14 cellular contexts compared by ENCODE assay signal in the genomic region with DNA sequence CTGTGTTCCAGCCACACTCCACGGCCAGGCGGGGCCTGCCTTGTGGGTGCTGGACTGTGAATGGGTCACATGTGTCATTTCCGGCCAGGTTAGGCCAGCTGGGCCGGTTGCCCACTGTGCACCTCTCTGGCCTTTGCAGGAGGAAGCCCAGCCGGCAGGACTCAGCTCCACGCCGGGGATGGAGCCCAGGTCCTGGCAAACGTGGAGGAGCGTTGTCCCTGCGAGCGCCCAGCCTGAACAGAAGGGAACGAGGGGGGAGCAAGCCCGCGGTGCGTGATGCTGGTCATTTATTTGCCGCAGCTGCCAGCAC.
DNase-seq lines count a peak whose midpoint lies in the region; ATAC-seq and TF ChIP-seq lines count a peak whose summit lies in the region.
"Had no signal": no experiment of that assay in that cellular context is flagged by ENCODE, and none has a peak within 500 bp of the region (broad histone marks: within the 10 kb centered on the region; RNA-seq: fewer than 3 reads in every experiment).

No MANE protein-coding gene starts in this region.

- H3K9me3 ChIP-seq in lung (ENCODE audit: control insufficient read depth in 2 of 2, insufficient read depth in 1 of 2, low read length in 1 of 2): peaks cover 0 to 2% of the 10 kb centered on the region in 2 donors
- H3K9me3 ChIP-seq in spleen: no peaks in the 10 kb centered on the region
- H3K9me3 ChIP-seq: prostate gland, transverse colon had no signal

- WGBS in lung, 2 donors: 59 to 65% methylated on average over 16 of the region's 16 CpGs
- 67 to 75% (median 73%) methylated on average over 8 to 16 of the region's 16 CpGs for WGBS in spleen, 5 donors

- peaks cover 0 to 17% of the 10 kb centered on the region in 2 donors for H3K4me1 ChIP-seq in lung (ENCODE audit: control insufficient read depth in 2 of 2, insufficient read depth in 2 of 2, low read length in 2 of 2)
- H3K4me1 ChIP-seq in spleen: peaks cover 0 to 21% (median 9%) of the 10 kb centered on the region in 6 donors

- CTCF ChIA-PET in RWPE1 (lab: Yijun Ruan, JAX): no interaction called here

- H3K27ac ChIP-seq in RWPE1 (peak overlapping the region; percentile 17), lung (ENCODE audit: low read depth in 1 of 2, low read length in 1 of 2) (peak overlapping the region; percentile 31 to 50), spleen (peak overlapping the region in 5 of 8 donors; percentile 24 to 51 (median 36))
- H3K27ac ChIP-seq: prostate gland had no signal

- TF ChIP-seq CTCF in RWPE1 (conservative IDR thresholded peaks at IDR 0.05; ENCODE audit: low read depth) (no peak), epithelial cell of proximal tubule (conservative IDR thresholded peaks at IDR 0.05; ENCODE audit: low read depth, low read length) (no peak), lung (IDR thresholded peaks at IDR 0.05; ENCODE audit: control extremely low read depth, extremely low read depth) (no peak), spleen (IDR thresholded peaks at IDR 0.05 in 8 of 11, conservative IDR thresholded peaks at IDR 0.05 in 3 of 11) (no peak)

- no peak for DNase-seq in RWPE1 (ENCODE audit: low spot score)
- DNase-seq in epithelial cell of proximal tubule (ENCODE audit: low read depth): no peak
- no peak for DNase-seq in lung (ENCODE audit: low spot score)
- DNase-seq in spleen: no peak
- DNase-seq in stimulated activated CD4-positive, alpha-beta T cell treated with anti-CD3 and anti-CD28 coated beads, Interleukin-12 subunit alpha, Interleukin-12 subunit beta, amount 100 ng/mL, for 4 hours: no peak
- no peak for DNase-seq in NCI-H526 (lab: John Stamatoyannopoulos, UW)
- no peak for DNase-seq in NCI-H510A (lab: John Stamatoyannopoulos, UW)
- DNase-seq: activated CD4-positive, alpha-beta T cell treated with anti-CD3 and anti-CD28 coated beads, Interleukin-2, amount 50 U/mL, for 48 hours; NCI-H187 treated with DMSO at 0.1 percent for 48 hours; stimulated activated CD4-positive, alpha-beta T cell treated with anti-CD3 and anti-CD28 coated beads, Interleukin-2, amount 100 ng/mL, for 24 hours had no signal

- no peak for ATAC-seq in lung (ENCODE audit: insufficient read depth, low FRiP score)
- ATAC-seq in HG03039 (IDR thresholded peaks at IDR 0.05; ENCODE audit: unreplicated experiment): no peak
- ATAC-seq: GM12878 had no signal

- no peaks in the 10 kb centered on the region for H3K36me3 ChIP-seq in lung (ENCODE audit: control insufficient read depth in 2 of 2, insufficient read depth in 2 of 2, low read length in 2 of 2)
- H3K36me3 ChIP-seq in spleen: no peaks in the 10 kb centered on the region
- H3K36me3 ChIP-seq: prostate gland, transverse colon had no signal

- H3K4me3 ChIP-seq in epithelial cell of proximal tubule (ENCODE audit: low read depth, low read length) (peak overlapping the region; percentile 37), lung (no peak overlapping the region), spleen (no peak overlapping the region)
- H3K4me3 ChIP-seq: GM12878, prostate gland, transverse colon had no signal

- intact Hi-C loops in spleen (cut with DNase I; ENCODE audit: low total_unique reads): loop anchor here (10.0 kb wide), 1 partner anchor 153 kb away; the partner anchor contains the start of gene PXDN

- TF ChIP-seq POLR2A in spleen (IDR thresholded peaks at IDR 0.05): no peak

- H3K27me3 ChIP-seq in lung (ENCODE audit: control insufficient read depth, insufficient read depth) (no peaks in the 10 kb centered on the region), spleen (replicated peaks in 1 of 7) (peaks cover 0 to 45% (median 10%) of the 10 kb centered on the region in 7 donors)
- H3K27me3 ChIP-seq: transverse colon had no signal

- POLR2A ChIA-PET in RWPE1 (lab: Yijun Ruan, JAX; ENCODE audit: low non-redundant PET): no interaction called here
